In the genomic region with DNA sequence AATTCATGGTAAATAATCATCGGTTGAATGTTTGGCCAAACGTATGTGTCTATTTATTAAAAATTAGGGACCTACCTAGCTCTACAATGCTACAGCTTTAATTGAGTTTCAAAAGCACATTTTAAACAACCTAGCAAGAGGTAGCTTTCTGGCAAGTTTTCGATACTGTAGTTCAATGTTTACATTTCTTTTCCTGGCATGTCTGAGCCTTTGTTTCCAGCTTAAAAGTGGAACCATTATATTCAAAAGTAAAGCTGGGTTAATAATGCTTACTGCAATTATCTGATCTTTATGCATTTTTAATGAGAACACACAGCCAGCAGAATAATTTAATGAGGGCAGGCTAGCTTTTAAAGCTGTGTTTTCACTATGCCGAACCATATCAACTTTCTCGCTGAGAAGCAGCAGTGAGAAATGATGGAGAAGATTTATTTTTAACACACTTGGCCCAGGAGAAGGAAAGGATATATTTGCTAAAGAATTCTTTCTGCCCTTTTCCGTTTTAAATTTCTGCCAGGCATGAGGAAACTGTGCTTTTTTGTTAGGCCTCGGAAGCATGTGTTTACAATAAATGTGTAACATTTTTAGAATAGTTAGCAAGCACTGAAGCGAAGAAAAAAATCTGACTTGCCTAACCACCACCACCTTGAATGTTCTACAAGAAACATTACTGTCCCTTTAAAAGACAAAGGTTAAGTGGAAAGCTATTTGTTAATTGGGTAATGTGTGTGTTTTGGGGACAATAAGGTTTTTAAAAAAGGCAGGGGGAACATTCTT, we compare ENCODE assay signal across 1 cellular context.
TF ChIP-seq lines count a peak whose summit lies in the region.

No MANE protein-coding gene starts in this region.

TF ChIP-seq in K562, 482 proteins besides CTCF, POLR2A, EP300 and RAD21:
- TF ChIP-seq RBFOX2 (IDR thresholded peaks at IDR 0.05; ENCODE audit: low read depth, low read length) = peak; percentile 16; the same call in 1 of the 2 replicates
- TF ChIP-seq TCF3 (CRISPR knock-in tag; IDR thresholded peaks at IDR 0.05) = no peak
